ENCODE assay signal across 1 cellular context in genomic region chr18:32091325-32091723, GRCh38.
TF ChIP-seq lines count a peak whose summit lies in the region.

No MANE protein-coding gene starts in this region.

TF ChIP-seq in HCT116, 20 proteins besides CTCF, POLR2A, EP300 and RAD21 (continued from another document):
- TF ChIP-seq ZBTB33 (IDR thresholded peaks at IDR 0.05; ENCODE audit: extremely low read depth, insufficient replicate concordance, low read length) (no peak), SRF (IDR thresholded peaks at IDR 0.05; ENCODE audit: low read depth) (no peak), ZFX (IDR thresholded peaks at IDR 0.05) (no peak), MAX (IDR thresholded peaks at IDR 0.05) (no peak), SIN3A (IDR thresholded peaks at IDR 0.05; ENCODE audit: low read depth) (no peak)
